Comparison of ENCODE assay signal across 8 cellular contexts in genomic region chr1:202348509-202349262, GRCh38. TPM values are rescaled to one million over a fixed set of nuclear protein-coding genes. Genes with fewer than 3 reads are reported as not detected.
DNase-seq lines count a peak whose midpoint lies in the region; ATAC-seq and TF ChIP-seq lines count a peak whose summit lies in the region.

TSS of gene PPP1R12B (plus strand) at chr1:202348699. CDS start at chr1:202348852, 153 bp downstream.

- CTCF ChIA-PET in activated B cell treated with CpG ODN at 0.5 μM for 24 hours (lab: Charles Lee) = interaction anchor here (0.7 to 1.4 kb wide), 2 partner anchors 194 to 371 kb away, joined by 3 to 4 read pairs; no protein-coding TSS in a partner anchor

- ATAC-seq in HG03196 (IDR thresholded peaks at IDR 0.05; ENCODE audit: unreplicated experiment) = peak; percentile 98
- peak; percentile 95 for ATAC-seq in activated B cell treated with CpG ODN at 0.5 μM for 24 hours (ENCODE audit: low read depth)

- TF ChIP-seq POLR2A in GM18951 (IDR thresholded peaks at IDR 0.05; ENCODE audit: extremely low read depth, insufficient read depth, insufficient read length) = peak; percentile 73

- DNase-seq in AG08395 (ENCODE audit: low spot score) (peak; percentile 95), NCI-H345 (lab: John Stamatoyannopoulos, UW) (peak; percentile 99), activated B cell treated with CpG ODN at 0.5 μM for 24 hours (peak; percentile 90), inferior parietal cortex (ENCODE audit: extremely low spot score) (peak; percentile 99)
- peak; percentile 94 for DNase-seq in central memory CD4-positive, alpha-beta T cell
- peak; percentile 89 to 93 for DNase-seq in stimulated activated CD4-positive, alpha-beta T cell treated with anti-CD3 and anti-CD28 coated beads, Interleukin-12 subunit alpha, Interleukin-12 subunit beta, amount 100 ng/mL, for 24 hours (ENCODE audit: low read depth in 2 of 2)

- no peak for TF ChIP-seq CTCF in activated B cell treated with CpG ODN at 0.5 μM for 24 hours (IDR thresholded peaks at IDR 0.05)

- H3K4me1 Mint-ChIP-seq in activated B cell treated with CpG ODN at 0.5 μM for 24 hours = peaks cover 25% of the 10 kb centered on the region

- peaks cover 7% of the 10 kb centered on the region for H3K36me3 Mint-ChIP-seq in activated B cell treated with CpG ODN at 0.5 μM for 24 hours (ENCODE audit: low read depth)

- POLR2A ChIA-PET in activated B cell treated with CpG ODN at 0.5 μM for 24 hours (lab: Charles Lee) = interaction anchor here (0.6 kb wide), 2 partner anchors 13 to 658 kb away, joined by 4 to 5 read pairs; no protein-coding TSS in a partner anchor

- H3K9me3 Mint-ChIP-seq in activated B cell treated with CpG ODN at 0.5 μM for 24 hours = no peaks in the 10 kb centered on the region

- no peaks in the 10 kb centered on the region for H3K27me3 Mint-ChIP-seq in activated B cell treated with CpG ODN at 0.5 μM for 24 hours

- in situ Hi-C loops in GM18951 (cut with MboI; ENCODE audit: low sequenced_read_pairs, unreplicated experiment) = no loop called here

- H3K4me3 Mint-ChIP-seq in activated B cell treated with CpG ODN at 0.5 μM for 24 hours = peak within 1 kb of the TSS; percentile 99

- intact Hi-C loops in activated B cell treated with CpG ODN at 0.5 μM for 24 hours (cut with micrococcal nuclease) = loop anchor here (1.0 to 2.0 kb wide), 7 partner anchors 268 to 1513 kb away; partner anchors contain the start of genes KLHL12, PCAT6, PPFIA4 and RABIF

- peak within 1 kb of the TSS; percentile 93 for H3K27ac Mint-ChIP-seq in activated B cell treated with CpG ODN at 0.5 μM for 24 hours

RNA-seq across cellular contexts. Expression of gene PPP1R12B, which starts in this region (rescaled TPM):
- 22.4 and 25.7 TPM in 2 replicates for total RNA-seq in activated B cell treated with CpG ODN at 0.5 μM for 24 hours

Comparison
In these comparisons a context has a peak if more than half of its experiments do, and no peak if none do; other contexts are left out.
1. Peak in every context shown above with its lines: DNase-seq and ATAC-seq.